Comparison of ENCODE assay signal across 15 cellular contexts in the genomic region with DNA sequence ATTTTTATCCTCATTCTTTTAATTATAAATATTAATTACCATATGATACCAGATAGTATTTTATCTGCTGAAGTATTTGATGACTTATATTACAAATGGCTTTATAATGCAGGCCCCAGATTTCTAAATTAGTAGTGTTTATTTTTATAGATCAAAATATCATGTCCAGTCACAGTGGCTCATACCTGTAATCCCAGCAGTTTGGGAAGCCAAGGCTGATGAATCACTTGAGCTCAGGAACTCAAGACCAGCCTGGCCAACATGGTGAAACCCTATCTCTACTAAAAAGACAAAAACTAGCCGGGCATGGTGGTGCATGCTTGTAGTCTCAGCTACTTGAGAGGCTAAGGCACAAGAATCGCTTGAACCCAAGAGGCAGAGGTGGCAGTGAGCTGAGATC.
"Had no signal": no experiment of that assay in that cellular context is flagged by ENCODE, and none has a peak within 500 bp of the region (broad histone marks: within the 10 kb centered on the region; RNA-seq: fewer than 3 reads in every experiment).

No MANE protein-coding gene starts in this region.

- H3K27ac Mint-ChIP-seq: activated naive CD8-positive, alpha-beta T cell treated with anti-CD3 and anti-CD28 coated beads, Interleukin-2, amount 10 ng/mL, durations not matched to agents 7 days and 5 days; WTC11 had no signal

- H3K36me3 ChIP-seq: prostate gland, transverse colon, vagina had no signal

- H3K27ac ChIP-seq: prostate gland, transverse colon, vagina had no signal

- H3K36me3 Mint-ChIP-seq: WTC11 had no signal

- H3K4me3 Mint-ChIP-seq: activated naive CD8-positive, alpha-beta T cell treated with anti-CD3 and anti-CD28 coated beads, Interleukin-2, amount 10 ng/mL, durations not matched to agents 7 days and 5 days; WTC11 had no signal

- ATAC-seq: right cardiac atrium, WTC11 had no signal

- H3K4me1 ChIP-seq: prostate gland, vagina had no signal

- DNase-seq: activated CD4-positive, alpha-beta T cell treated with anti-CD3 and anti-CD28 coated beads for 4 hours; activated CD8-positive, alpha-beta memory T cell treated with anti-CD3 and anti-CD28 coated beads, Interleukin-2, amount 50 U/mL, for 48 hours; activated naive CD8-positive, alpha-beta T cell treated with anti-CD3 and anti-CD28 coated beads, Interleukin-2, amount 10 ng/mL, durations not matched to agents 7 days and 5 days; anterior cingulate cortex; foreskin melanocyte; kidney glomerular epithelial cell; right cardiac atrium; small intestine; stimulated activated CD4-positive, alpha-beta T cell treated with anti-CD3 and anti-CD28 coated beads, Interleukin-4, amount 100 ng/mL, for 24 hours; stimulated activated naive CD4-positive, alpha-beta T cell; T-helper 2 cell; transverse colon had no signal

- H3K9me3 ChIP-seq: prostate gland, transverse colon, vagina had no signal

- H3K9me3 Mint-ChIP-seq: activated naive CD8-positive, alpha-beta T cell treated with anti-CD3 and anti-CD28 coated beads, Interleukin-2, amount 10 ng/mL, durations not matched to agents 7 days and 5 days; WTC11 had no signal

- H3K4me3 ChIP-seq: prostate gland, transverse colon, vagina had no signal

- H3K27me3 ChIP-seq: vagina had no signal
